22 cellular contexts compared by ENCODE assay signal in genomic region chr10:45151467-45152214, GRCh38.
DNase-seq lines count a peak whose midpoint lies in the region; ATAC-seq, FAIRE-seq and TF ChIP-seq lines count a peak whose summit lies in the region.
"Had no signal": no experiment of that assay in that cellular context is flagged by ENCODE, and none has a peak within 500 bp of the region (broad histone marks: within the 10 kb centered on the region; RNA-seq: fewer than 3 reads in every experiment).

No MANE protein-coding gene starts in this region.

- no peak overlapping the region for H2BK15ac ChIP-seq in IMR-90 (ENCODE audit: low read depth, low read length)

- H2BK5ac ChIP-seq in IMR-90 (ENCODE audit: low read depth, low read length, poor library complexity, severe bottlenecking), result no peak overlapping the region

- DNase-seq in Ammon's horn (ENCODE audit: low spot score) (peak; percentile 3), IMR-90 (no peak), bronchial epithelial cell (ENCODE audit: low read depth) (no peak), cerebellar cortex (ENCODE audit: low spot score) (no peak)
- no peak for DNase-seq in stimulated activated CD4-positive, alpha-beta T cell treated with anti-CD3 and anti-CD28 coated beads, Interleukin-2, amount 100 ng/mL, for 24 hours
- no peak for DNase-seq in naive thymus-derived CD8-positive, alpha-beta T cell
- DNase-seq: CD4-positive, alpha-beta T cell; DMS53; H9; MV-4-11; NCI-H1105 treated with DMSO at 0.1 percent for 48 hours; NCI-H2029; NCI-H446 treated with DMSO at 0.1 percent for 48 hours; NCI-H526; NCI-H82; Peyer's patch; SHP77 treated with DMSO at 0.1 percent for 48 hours had no signal

- H3K14ac ChIP-seq in IMR-90 (replicated peaks; ENCODE audit: low read depth, low read length), result no peak overlapping the region

- H3K27me3 ChIP-seq in IMR-90 (ENCODE audit: control insufficient read depth, insufficient read depth, low read length) (no peaks in the 10 kb centered on the region), bronchial epithelial cell (ENCODE audit: control insufficient read depth, insufficient read depth, low read length) (no peaks in the 10 kb centered on the region)
- H3K27me3 ChIP-seq: BLaER1 treated with 17β-estradiol and CSF1 and Interleukin-3, amounts not matched to agents 10 nM and 100 nM; Peyer's patch had no signal

- TF ChIP-seq POLR2A in IMR-90 (IDR thresholded peaks at IDR 0.05; ENCODE audit: low read depth, low read length), result no peak

- H3K56ac ChIP-seq in IMR-90 (ENCODE audit: extremely low read depth, insufficient read depth, low read length), result no peak overlapping the region

- in situ Hi-C loops in IMR-90 (cut with MboI; ENCODE audit: low sequenced_read_pairs), result no loop called here

- no peak overlapping the region for H2AK5ac ChIP-seq in IMR-90 (ENCODE audit: low read depth, low read length)

- POLR2A ChIA-PET in IMR-90 (lab: Charles Lee; ENCODE audit: unreplicated experiment), result no interaction called here
- POLR2A ChIA-PET in naive thymus-derived CD8-positive, alpha-beta T cell (lab: Charles Lee), result no interaction called here

- WGBS in IMR-90 (ENCODE audit: extremely low coverage in 2 of 2, insufficient read length in 1 of 2), 2 experiments, result 91% methylated on average over 5 of the region's 18 CpGs; no CpG with 5 or more reads in 1 of the 2 experiments

- dilution Hi-C loops in IMR-90 (cut with HindIII; ENCODE audit: low sequenced_read_pairs, unreplicated experiment), result no loop called here

- H3K4me1 ChIP-seq in IMR-90 (ENCODE audit: control insufficient read depth, insufficient read depth, low read length), result no peaks in the 10 kb centered on the region
- H3K4me1 ChIP-seq: Peyer's patch had no signal

- no peaks in the 10 kb centered on the region for H3K9me1 ChIP-seq in IMR-90 (ENCODE audit: insufficient read depth, low read length)

- ATAC-seq in IMR-90 (ENCODE audit: low read depth), result no peak
- peak; percentile 28 for ATAC-seq in stimulated activated memory B cell treated with anti-CD40 and anti-IgM and Interleukin-4, amounts not matched to agents 10 μg/mL and 1 μg/mL and 100 μg/mL, for 72 hours
- no peak for ATAC-seq in naive thymus-derived CD8-positive, alpha-beta T cell

- no peak overlapping the region; the same call in 1 of the 2 replicates for H4K5ac ChIP-seq in IMR-90 (ENCODE audit: low read depth, low read length)

- H3K9me3 Mint-ChIP-seq in stimulated activated memory B cell treated with anti-CD40 and anti-IgM and Interleukin-4, amounts not matched to agents 10 μg/mL and 1 μg/mL and 100 μg/mL, for 72 hours, result no peaks in the 10 kb centered on the region
- no peaks in the 10 kb centered on the region for H3K9me3 Mint-ChIP-seq in naive thymus-derived CD8-positive, alpha-beta T cell
- H3K9me3 Mint-ChIP-seq: CD4-positive, alpha-beta T cell; H9 had no signal

- no peak overlapping the region for H4K8ac ChIP-seq in IMR-90 (ENCODE audit: low read depth in 2 of 2, low read length in 2 of 2)

- H3K36me3 Mint-ChIP-seq in stimulated activated memory B cell treated with anti-CD40 and anti-IgM and Interleukin-4, amounts not matched to agents 10 μg/mL and 1 μg/mL and 100 μg/mL, for 72 hours, result no peaks in the 10 kb centered on the region
- no peaks in the 10 kb centered on the region for H3K36me3 Mint-ChIP-seq in naive thymus-derived CD8-positive, alpha-beta T cell

- no peak overlapping the region for H3K9ac ChIP-seq in IMR-90 (ENCODE audit: low read depth, low read length)
- H3K9ac ChIP-seq: BLaER1 treated with 17β-estradiol and CSF1 and Interleukin-3, amounts not matched to agents 10 nM and 100 nM; KMS-11 had no signal

- no peak overlapping the region for H3K27ac Mint-ChIP-seq in stimulated activated memory B cell treated with anti-CD40 and anti-IgM and Interleukin-4, amounts not matched to agents 10 μg/mL and 1 μg/mL and 100 μg/mL, for 72 hours
- H3K27ac Mint-ChIP-seq in naive thymus-derived CD8-positive, alpha-beta T cell, result no peak overlapping the region
- H3K27ac Mint-ChIP-seq: CD4-positive, alpha-beta T cell; H9 had no signal

- no peaks in the 10 kb centered on the region for H3K36me3 ChIP-seq in IMR-90 (ENCODE audit: control insufficient read depth, insufficient read depth, low read length)
- H3K36me3 ChIP-seq in bronchial epithelial cell (ENCODE audit: control insufficient read depth, insufficient read depth, low read length), result no peaks in the 10 kb centered on the region
- H3K36me3 ChIP-seq: BLaER1 treated with 17β-estradiol and CSF1 and Interleukin-3, amounts not matched to agents 10 nM and 100 nM; Peyer's patch had no signal

- BruUV-seq in IMR-90 (replicated peaks; lab: Mats Ljungman, UMichigan), result no TSS peak

- no peak for TF ChIP-seq CTCF in IMR-90 (conservative IDR thresholded peaks at IDR 0.05; ENCODE audit: low read depth, low read length)
- no peak for TF ChIP-seq CTCF in bronchial epithelial cell (IDR thresholded peaks at IDR 0.05; ENCODE audit: insufficient read depth, low read length, severe bottlenecking)

- no peak overlapping the region; the same call in 1 of the 2 replicates for H3K18ac ChIP-seq in IMR-90 (ENCODE audit: low read depth, low read length)

- no peak overlapping the region for H2BK20ac ChIP-seq in IMR-90 (ENCODE audit: low read depth, low read length)

- H3K4me1 Mint-ChIP-seq in stimulated activated memory B cell treated with anti-CD40 and anti-IgM and Interleukin-4, amounts not matched to agents 10 μg/mL and 1 μg/mL and 100 μg/mL, for 72 hours, result no peaks in the 10 kb centered on the region
- no peaks in the 10 kb centered on the region for H3K4me1 Mint-ChIP-seq in naive thymus-derived CD8-positive, alpha-beta T cell

- no peak for TF ChIP-seq RAD21 in IMR-90 (IDR thresholded peaks at IDR 0.05; ENCODE audit: low read length)

- H3K27me3 Mint-ChIP-seq in stimulated activated memory B cell treated with anti-CD40 and anti-IgM and Interleukin-4, amounts not matched to agents 10 μg/mL and 1 μg/mL and 100 μg/mL, for 72 hours, result peaks cover 17% of the 10 kb centered on the region
- H3K27me3 Mint-ChIP-seq in naive thymus-derived CD8-positive, alpha-beta T cell, result peaks cover 0 to 12% (median 5%) of the 10 kb centered on the region in 5 donors

- no peak overlapping the region for H3K4me3 ChIP-seq in IMR-90 (ENCODE audit: insufficient read depth, low read depth, low read length)
- H3K4me3 ChIP-seq in bronchial epithelial cell (ENCODE audit: low read depth, low read length), result no peak overlapping the region
- H3K4me3 ChIP-seq: BLaER1 treated with 17β-estradiol and CSF1 and Interleukin-3, amounts not matched to agents 10 nM and 100 nM; Peyer's patch had no signal

- no peak overlapping the region for H3K4me2 ChIP-seq in IMR-90 (ENCODE audit: low read depth, low read length)
- H3K4me2 ChIP-seq: BLaER1 treated with 17β-estradiol and CSF1 and Interleukin-3, amounts not matched to agents 10 nM and 100 nM; KMS-11 had no signal

- H3K4me3 Mint-ChIP-seq in stimulated activated memory B cell treated with anti-CD40 and anti-IgM and Interleukin-4, amounts not matched to agents 10 μg/mL and 1 μg/mL and 100 μg/mL, for 72 hours, result no peak overlapping the region
- H3K4me3 Mint-ChIP-seq in naive thymus-derived CD8-positive, alpha-beta T cell, result no peak overlapping the region
- H3K4me3 Mint-ChIP-seq: CD4-positive, alpha-beta T cell; H9 had no signal

- CTCF ChIA-PET in IMR-90 (lab: Yijun Ruan, JAX), result no interaction called here

- no peak overlapping the region for H3K23ac ChIP-seq in IMR-90 (ENCODE audit: low read depth, low read length)

- peak; percentile 36 for FAIRE-seq in bronchial epithelial cell (lab: Jason Lieb, UNC)
- FAIRE-seq: A204.1, GM18507 had no signal

- peak overlapping the region; percentile 11 for H2AFZ ChIP-seq in IMR-90 (replicated peaks; ENCODE audit: low read length, poor library complexity)

- H2BK120ac ChIP-seq in IMR-90 (ENCODE audit: low read depth, low read length), result no peak overlapping the region

- H2AK9ac ChIP-seq in IMR-90 (replicated peaks; ENCODE audit: low read depth, low read length, poor library complexity), result no peak overlapping the region

- intact Hi-C loops in IMR-90 (cut with micrococcal nuclease), result no loop called here

- H4K20me1 ChIP-seq in IMR-90 (ENCODE audit: insufficient read depth, low read length), result no peaks in the 10 kb centered on the region
- H4K20me1 ChIP-seq: BLaER1 treated with 17β-estradiol and CSF1 and Interleukin-3, amounts not matched to agents 10 nM and 100 nM had no signal

- no peaks in the 10 kb centered on the region for H3K79me1 ChIP-seq in IMR-90 (ENCODE audit: low read depth in 1 of 2, low read length in 2 of 2)

- H3K27ac ChIP-seq in IMR-90 (ENCODE audit: insufficient read depth, low read length), result no peak overlapping the region
- H3K27ac ChIP-seq: BLaER1 treated with 17β-estradiol and CSF1 and Interleukin-3, amounts not matched to agents 10 nM and 100 nM; KMS-11; Peyer's patch had no signal

- no peaks in the 10 kb centered on the region for H3K9me3 ChIP-seq in IMR-90 (ENCODE audit: control insufficient read depth, insufficient read depth, low read length)
- H3K9me3 ChIP-seq: BLaER1 treated with 17β-estradiol and CSF1 and Interleukin-3, amounts not matched to agents 10 nM and 100 nM; Peyer's patch had no signal

- H3K4ac ChIP-seq in IMR-90 (ENCODE audit: low read depth, low read length), result no peak overlapping the region

- no peak overlapping the region for H4K91ac ChIP-seq in IMR-90 (ENCODE audit: insufficient read depth, low read depth, low read length)

TF ChIP-seq in IMR-90, 13 proteins besides CTCF, POLR2A, EP300 and RAD21 (continues in another document):
- TF ChIP-seq SMC3 (IDR thresholded peaks at IDR 0.05; ENCODE audit: low read depth, low read length) (no peak), MXI1 (IDR thresholded peaks at IDR 0.05; ENCODE audit: borderline replicate concordance, low read depth, low read length) (no peak), MAFK (IDR thresholded peaks at IDR 0.05; ENCODE audit: low read depth, low read length) (no peak), RFX5 (IDR thresholded peaks at IDR 0.05; ENCODE audit: low read depth, low read length) (no peak), ELK1 (IDR thresholded peaks at IDR 0.05; ENCODE audit: borderline replicate concordance, low read depth, low read length) (no peak), CEBPB (IDR thresholded peaks at IDR 0.05; ENCODE audit: low read depth, low read length) (no peak), CHD1 (IDR thresholded peaks at IDR 0.05; ENCODE audit: low read depth, low read length) (no peak), FOS (IDR thresholded peaks at IDR 0.05; ENCODE audit: low read depth, low read length) (no peak), NFE2L2 (IDR thresholded peaks at IDR 0.05; ENCODE audit: low read depth, low read length) (no peak)
